ENCODE assay signal across 1 cellular context in genomic region chr10:60575105-60575504, GRCh38.
TF ChIP-seq lines count a peak whose summit lies in the region.

No MANE protein-coding gene starts in this region.

TF ChIP-seq in SK-N-SH treated with all-trans-retinoic acid at 6 μM for 48 hours, 23 proteins besides CTCF, POLR2A, EP300 and RAD21 (continued from another document):
- TF ChIP-seq CSRNP3 (CRISPR knock-in tag; IDR thresholded peaks at IDR 0.05) (no peak), ZC3H10 (CRISPR knock-in tag; IDR thresholded peaks at IDR 0.05) (no peak), SNAI2 (CRISPR knock-in tag; IDR thresholded peaks at IDR 0.05) (no peak), TOX (CRISPR knock-in tag; IDR thresholded peaks at IDR 0.05; ENCODE audit: borderline replicate concordance) (no peak)
- TF ChIP-seq, protein P1, sequence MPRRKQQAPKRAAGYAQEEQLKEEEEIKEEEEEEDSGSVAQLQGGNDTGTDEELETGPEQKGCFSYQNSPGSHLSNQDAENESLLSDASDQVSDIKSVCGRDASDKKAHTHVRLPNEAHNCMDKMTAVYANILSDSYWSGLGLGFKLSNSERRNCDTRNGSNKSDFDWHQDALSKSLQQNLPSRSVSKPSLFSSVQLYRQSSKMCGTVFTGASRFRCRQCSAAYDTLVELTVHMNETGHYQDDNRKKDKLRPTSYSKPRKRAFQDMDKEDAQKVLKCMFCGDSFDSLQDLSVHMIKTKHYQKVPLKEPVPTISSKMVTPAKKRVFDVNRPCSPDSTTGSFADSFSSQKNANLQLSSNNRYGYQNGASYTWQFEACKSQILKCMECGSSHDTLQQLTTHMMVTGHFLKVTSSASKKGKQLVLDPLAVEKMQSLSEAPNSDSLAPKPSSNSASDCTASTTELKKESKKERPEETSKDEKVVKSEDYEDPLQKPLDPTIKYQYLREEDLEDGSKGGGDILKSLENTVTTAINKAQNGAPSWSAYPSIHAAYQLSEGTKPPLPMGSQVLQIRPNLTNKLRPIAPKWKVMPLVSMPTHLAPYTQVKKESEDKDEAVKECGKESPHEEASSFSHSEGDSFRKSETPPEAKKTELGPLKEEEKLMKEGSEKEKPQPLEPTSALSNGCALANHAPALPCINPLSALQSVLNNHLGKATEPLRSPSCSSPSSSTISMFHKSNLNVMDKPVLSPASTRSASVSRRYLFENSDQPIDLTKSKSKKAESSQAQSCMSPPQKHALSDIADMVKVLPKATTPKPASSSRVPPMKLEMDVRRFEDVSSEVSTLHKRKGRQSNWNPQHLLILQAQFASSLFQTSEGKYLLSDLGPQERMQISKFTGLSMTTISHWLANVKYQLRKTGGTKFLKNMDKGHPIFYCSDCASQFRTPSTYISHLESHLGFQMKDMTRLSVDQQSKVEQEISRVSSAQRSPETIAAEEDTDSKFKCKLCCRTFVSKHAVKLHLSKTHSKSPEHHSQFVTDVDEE (CRISPR knock-in tag; IDR thresholded peaks at IDR 0.05): no peak
